Comparison of ENCODE assay signal across 11 cellular contexts in the genomic region with DNA sequence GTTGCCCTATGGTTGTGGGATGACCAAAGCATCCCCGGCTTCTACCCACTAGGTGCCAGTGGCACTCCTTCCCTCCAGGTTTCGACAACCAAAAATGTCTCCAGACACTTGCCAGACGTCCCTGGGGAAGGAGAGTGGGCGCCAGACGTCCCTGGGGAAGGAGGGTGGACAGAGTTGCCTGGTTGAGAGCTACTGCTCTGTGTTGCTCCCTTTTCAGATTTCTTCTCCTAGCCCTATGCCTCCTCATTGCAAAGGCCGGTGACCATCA. TPM values are rescaled to one million over a fixed set of nuclear protein-coding genes. Genes with fewer than 3 reads are reported as not detected.
"Had no signal": no experiment of that assay in that cellular context is flagged by ENCODE, and none has a peak within 500 bp of the region (broad histone marks: within the 10 kb centered on the region; RNA-seq: fewer than 3 reads in every experiment).

No MANE protein-coding gene starts in this region.

- H3K27me3 Mint-ChIP-seq: activated CD4-positive, alpha-beta memory T cell treated with anti-CD3 and anti-CD28 coated beads, Interleukin-2, amount 10 ng/mL, durations not matched to agents 7 days and 5 days; activated naive CD8-positive, alpha-beta T cell treated with anti-CD3 and anti-CD28 coated beads, Interleukin-2, amount 10 ng/mL, durations not matched to agents 7 days and 5 days had no signal

- H3K9me3 Mint-ChIP-seq: activated CD4-positive, alpha-beta memory T cell treated with anti-CD3 and anti-CD28 coated beads, Interleukin-2, amount 10 ng/mL, durations not matched to agents 7 days and 5 days; activated naive CD8-positive, alpha-beta T cell treated with anti-CD3 and anti-CD28 coated beads, Interleukin-2, amount 10 ng/mL, durations not matched to agents 7 days and 5 days; neural crest cell had no signal

- H2AFZ ChIP-seq: parathyroid adenoma had no signal

- H3K27ac Mint-ChIP-seq: activated naive CD8-positive, alpha-beta T cell treated with anti-CD3 and anti-CD28 coated beads, Interleukin-2, amount 10 ng/mL, durations not matched to agents 7 days and 5 days had no signal

- H3K4me3 Mint-ChIP-seq: activated CD4-positive, alpha-beta memory T cell treated with anti-CD3 and anti-CD28 coated beads, Interleukin-2, amount 10 ng/mL, durations not matched to agents 7 days and 5 days; activated naive CD8-positive, alpha-beta T cell treated with anti-CD3 and anti-CD28 coated beads, Interleukin-2, amount 10 ng/mL, durations not matched to agents 7 days and 5 days; neural crest cell had no signal

- DNase-seq: activated CD4-positive, alpha-beta memory T cell treated with anti-CD3 and anti-CD28 coated beads, Interleukin-2, amount 10 ng/mL, durations not matched to agents 7 days and 5 days; activated CD4-positive, alpha-beta T cell treated with anti-CD3 and anti-CD28 coated beads for 1 hour; activated CD8-positive, alpha-beta memory T cell treated with anti-CD3 and anti-CD28 coated beads, Interleukin-2, amount 50 U/mL, for 4 hours; activated naive CD8-positive, alpha-beta T cell treated with anti-CD3 and anti-CD28 coated beads, Interleukin-2, amount 10 ng/mL, durations not matched to agents 7 days and 5 days; aorta; stimulated activated CD4-positive, alpha-beta T cell treated with anti-CD3 and anti-CD28 coated beads, Interleukin-2, amount 100 ng/mL, for 24 hours; T-helper 9 cell had no signal

- H3K4me3 ChIP-seq: vagina had no signal

- H3K27ac ChIP-seq: foreskin keratinocyte, parathyroid adenoma had no signal

- H3K27me3 ChIP-seq: foreskin keratinocyte, vagina had no signal

- H3K9me3 ChIP-seq: vagina had no signal

- H3K9ac ChIP-seq: parathyroid adenoma had no signal

RNA-seq across cellular contexts. Expression of a gene that starts 13.1 kb away (rescaled TPM):
- total RNA-seq: vagina had no signal

RNA-seq across cellular contexts. Expression of a gene that starts 41.7 kb away (rescaled TPM):
- total RNA-seq: aorta had no signal
- polyA plus RNA-seq: aorta had no signal
